ENCODE assay signal across 8 cellular contexts in the genomic region with DNA sequence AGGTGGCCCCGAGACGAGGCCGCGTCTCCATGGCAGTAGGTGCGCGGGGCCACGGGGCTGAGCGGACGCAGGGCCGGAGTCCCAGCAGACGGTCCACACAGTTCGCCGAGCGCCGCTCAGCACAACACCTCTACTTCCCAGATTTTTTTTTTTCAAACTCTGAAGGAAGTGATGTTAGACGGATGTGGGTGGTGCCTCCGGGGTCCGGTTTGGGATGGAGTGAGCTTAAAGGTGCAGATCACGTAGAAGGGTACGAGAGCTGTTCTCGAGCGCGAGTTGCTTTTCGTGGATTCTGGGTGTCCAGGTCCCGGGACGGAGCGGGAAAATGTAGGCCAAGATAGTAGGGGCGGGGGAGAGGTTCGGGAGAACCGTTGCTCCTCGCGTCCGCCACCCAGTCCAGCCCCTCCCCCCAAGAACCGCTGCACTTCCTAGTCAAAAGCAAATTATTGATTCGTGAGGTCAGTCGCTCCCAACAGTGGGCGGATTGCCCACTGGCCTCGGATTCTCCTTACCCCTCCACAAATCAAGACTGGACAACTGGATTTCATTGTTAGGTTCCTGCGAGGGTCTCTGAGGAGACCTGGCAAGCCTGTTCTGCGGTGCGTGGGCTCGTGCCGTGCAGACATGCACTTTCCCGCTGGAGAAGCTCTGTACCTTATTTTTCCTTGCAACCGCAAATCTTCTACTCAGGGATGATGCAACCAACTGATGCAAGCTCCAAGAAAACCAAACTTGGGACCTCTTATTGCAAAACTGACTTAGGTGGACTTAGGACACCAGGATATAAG. TPM values are rescaled to one million over a fixed set of nuclear protein-coding genes. Genes with fewer than 3 reads are reported as not detected.
DNase-seq lines count a peak whose midpoint lies in the region; ATAC-seq and TF ChIP-seq lines count a peak whose summit lies in the region.

Gene TXNDC12 (minus strand): TSS at position 126 of the 788 bp plus-strand sequence. CDS start 95 bp downstream, at position 31.

- H3K27ac Mint-ChIP-seq in activated naive CD4-positive, alpha-beta T cell treated with anti-CD3 and anti-CD28 coated beads, Interleukin-2, amount 50 U/mL, for 24 hours = peak within 1 kb of the TSS; percentile 93

- H3K4me1 ChIP-seq in testis = peaks cover 33% of the 10 kb centered on the region

- no peaks in the 10 kb centered on the region for H3K36me3 ChIP-seq in testis (ENCODE audit: low read depth, missing control alignments)

- intact Hi-C loops in testis (cut with DNase I; ENCODE audit: low total_unique reads) = no loop called here

- peak; percentile 20 for TF ChIP-seq POLR2A in testis (IDR thresholded peaks at IDR 0.05)

- DNase-seq in GDM1 (lab: John Stamatoyannopoulos, UW) (peak; percentile 74), HFF-Myc (ENCODE audit: extremely low read depth, low read depth) (peak; percentile 78), NCI-H1092 (lab: John Stamatoyannopoulos, UW) (peak; percentile 76), globus pallidus (ENCODE audit: low spot score) (peak; percentile 91), nucleus accumbens (lab: John Stamatoyannopoulos, UW) (peak in 55 of 56 donors; percentile 21 to 90 (median 74)), testis (peak; percentile 94)

- TF ChIP-seq CTCF in HFF-Myc (IDR thresholded peaks at IDR 0.05; ENCODE audit: low read depth, low read length, missing control alignments) (no peak), testis (IDR thresholded peaks at IDR 0.05) (no peak)

- H3K9me3 ChIP-seq in testis = no peaks in the 10 kb centered on the region

- no peaks in the 10 kb centered on the region for H3K27me3 Mint-ChIP-seq in activated naive CD4-positive, alpha-beta T cell treated with anti-CD3 and anti-CD28 coated beads, Interleukin-2, amount 50 U/mL, for 24 hours

- H3K9me3 Mint-ChIP-seq in activated naive CD4-positive, alpha-beta T cell treated with anti-CD3 and anti-CD28 coated beads, Interleukin-2, amount 50 U/mL, for 24 hours = no peaks in the 10 kb centered on the region

- peak within 1 kb of the TSS; percentile 90 for H3K4me3 ChIP-seq in HFF-Myc (replicated peaks; ENCODE audit: low read depth, low read length)
- H3K4me3 ChIP-seq in testis = peak within 1 kb of the TSS; percentile 96 to 97

- H3K27me3 ChIP-seq in testis = no peaks in the 10 kb centered on the region

- H3K36me3 Mint-ChIP-seq in activated naive CD4-positive, alpha-beta T cell treated with anti-CD3 and anti-CD28 coated beads, Interleukin-2, amount 50 U/mL, for 24 hours = peaks cover 10% of the 10 kb centered on the region

- 0 to 1% methylated on average over 45 of the region's 45 CpGs for WGBS in testis, 2 donors

- ATAC-seq in SK-N-SH treated with all-trans-retinoic acid at 6 μM for 48 hours = peak; percentile 91

- H3K27ac ChIP-seq in testis = peak within 1 kb of the TSS; percentile 91 to 94

- H3K4me3 Mint-ChIP-seq in activated naive CD4-positive, alpha-beta T cell treated with anti-CD3 and anti-CD28 coated beads, Interleukin-2, amount 50 U/mL, for 24 hours = peak within 1 kb of the TSS; percentile 97

- peaks cover 63% of the 10 kb centered on the region for H3K4me1 Mint-ChIP-seq in activated naive CD4-positive, alpha-beta T cell treated with anti-CD3 and anti-CD28 coated beads, Interleukin-2, amount 50 U/mL, for 24 hours

TF ChIP-seq in SK-N-SH treated with all-trans-retinoic acid at 6 μM for 48 hours, 23 proteins besides CTCF, POLR2A, EP300 and RAD21:
- no peak for TF ChIP-seq ZNF565 (CRISPR knock-in tag; conservative IDR thresholded peaks at IDR 0.05; ENCODE audit: low read depth)
- no peak for TF ChIP-seq PPARA (CRISPR knock-in tag; IDR thresholded peaks at IDR 0.05; ENCODE audit: borderline replicate concordance)
- TF ChIP-seq POU6F1 (CRISPR knock-in tag; IDR thresholded peaks at IDR 0.05; ENCODE audit: borderline replicate concordance, low read depth) = no peak
- TF ChIP-seq ZFP3 (CRISPR knock-in tag; IDR thresholded peaks at IDR 0.05) = no peak
- TF ChIP-seq CSRNP3 (CRISPR knock-in tag; IDR thresholded peaks at IDR 0.05) = no peak
- no peak for TF ChIP-seq GLIS3 (CRISPR knock-in tag; IDR thresholded peaks at IDR 0.05)
- no peak for TF ChIP-seq OSR1 (CRISPR knock-in tag; IDR thresholded peaks at IDR 0.05)
- no peak for TF ChIP-seq RARB (CRISPR knock-in tag; IDR thresholded peaks at IDR 0.05)
- no peak for TF ChIP-seq TCF4 (CRISPR knock-in tag; IDR thresholded peaks at IDR 0.05; ENCODE audit: borderline replicate concordance)
- TF ChIP-seq ZC3H10 (CRISPR knock-in tag; IDR thresholded peaks at IDR 0.05) = no peak
- no peak for TF ChIP-seq TOX (CRISPR knock-in tag; IDR thresholded peaks at IDR 0.05; ENCODE audit: borderline replicate concordance)
- TF ChIP-seq CSDC2 (CRISPR knock-in tag; IDR thresholded peaks at IDR 0.05) = no peak
- no peak for TF ChIP-seq ISL1 (CRISPR knock-in tag; IDR thresholded peaks at IDR 0.05)
- TF ChIP-seq SNAI2 (CRISPR knock-in tag; IDR thresholded peaks at IDR 0.05) = no peak
- TF ChIP-seq, protein P1, sequence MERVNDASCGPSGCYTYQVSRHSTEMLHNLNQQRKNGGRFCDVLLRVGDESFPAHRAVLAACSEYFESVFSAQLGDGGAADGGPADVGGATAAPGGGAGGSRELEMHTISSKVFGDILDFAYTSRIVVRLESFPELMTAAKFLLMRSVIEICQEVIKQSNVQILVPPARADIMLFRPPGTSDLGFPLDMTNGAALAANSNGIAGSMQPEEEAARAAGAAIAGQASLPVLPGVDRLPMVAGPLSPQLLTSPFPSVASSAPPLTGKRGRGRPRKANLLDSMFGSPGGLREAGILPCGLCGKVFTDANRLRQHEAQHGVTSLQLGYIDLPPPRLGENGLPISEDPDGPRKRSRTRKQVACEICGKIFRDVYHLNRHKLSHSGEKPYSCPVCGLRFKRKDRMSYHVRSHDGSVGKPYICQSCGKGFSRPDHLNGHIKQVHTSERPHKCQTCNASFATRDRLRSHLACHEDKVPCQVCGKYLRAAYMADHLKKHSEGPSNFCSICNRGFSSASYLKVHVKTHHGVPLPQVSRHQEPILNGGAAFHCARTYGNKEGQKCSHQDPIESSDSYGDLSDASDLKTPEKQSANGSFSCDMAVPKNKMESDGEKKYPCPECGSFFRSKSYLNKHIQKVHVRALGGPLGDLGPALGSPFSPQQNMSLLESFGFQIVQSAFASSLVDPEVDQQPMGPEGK (CRISPR knock-in tag; IDR thresholded peaks at IDR 0.05; ENCODE audit: borderline replicate concordance) = no peak

RNA-seq across cellular contexts. Expression of gene TXNDC12, which starts in this region (rescaled TPM):
- 10 to 100 TPM; 33.3 to 38.4 TPM for total RNA-seq in testis
- polyA plus RNA-seq in testis (ENCODE audit: insufficient read depth, low read depth, low replicate concordance) = 39.2 TPM

Comparison
In these comparisons a context has a peak if more than half of its experiments do, and no peak if none do; other contexts are left out.
1. Peak in every context shown above with its lines: DNase-seq, ATAC-seq, H3K4me3 ChIP-seq and H3K27ac ChIP-seq.